In the genomic region with DNA sequence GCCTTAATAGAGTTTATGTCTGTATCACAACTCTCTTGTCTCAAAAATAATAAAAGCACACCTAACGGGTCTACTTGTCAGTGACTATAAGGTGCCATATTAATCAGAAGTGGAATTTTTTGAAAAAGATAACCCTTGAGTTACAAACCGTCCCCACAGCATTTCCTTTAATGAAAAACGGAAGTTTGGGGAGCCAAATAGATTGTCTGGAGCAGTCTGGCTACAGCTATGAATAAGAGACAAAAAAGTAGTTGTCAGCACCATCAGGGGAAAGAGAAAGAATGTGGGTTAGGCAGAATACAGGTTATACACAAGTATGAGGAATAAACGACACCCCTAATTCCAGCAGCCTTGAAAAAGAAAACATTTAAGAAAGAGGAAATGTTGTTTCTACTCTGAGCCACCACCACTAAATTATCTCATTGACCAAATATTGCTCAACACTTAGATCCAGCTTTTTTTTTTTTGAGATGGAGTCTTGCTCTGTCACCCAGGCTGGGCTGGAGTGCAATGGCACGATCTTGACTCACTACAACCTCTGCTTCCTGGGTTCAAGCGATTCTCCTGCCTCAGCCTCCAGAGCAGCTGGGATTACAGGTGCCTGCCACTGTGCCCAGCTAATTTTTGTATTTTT, we compare ENCODE assay signal across 14 cellular contexts. TPM values are rescaled to one million over a fixed set of nuclear protein-coding genes. Genes with fewer than 3 reads are reported as not detected.
DNase-seq lines count a peak whose midpoint lies in the region; ATAC-seq and TF ChIP-seq lines count a peak whose summit lies in the region.
"Had no signal": no experiment of that assay in that cellular context is flagged by ENCODE, and none has a peak within 500 bp of the region (broad histone marks: within the 10 kb centered on the region; RNA-seq: fewer than 3 reads in every experiment).

No MANE protein-coding gene starts in this region.

- TF ChIP-seq CTCF in AG09309 (IDR thresholded peaks at IDR 0.05; ENCODE audit: control insufficient read depth, insufficient read depth, low read depth, low read length, missing control alignments) (no peak), testis (IDR thresholded peaks at IDR 0.05) (no peak)

- DNase-seq in AG09309 (ENCODE audit: low read depth) (peak; percentile 8), Karpas-422 (no peak), amniotic epithelial cell (ENCODE audit: low read depth) (peak; percentile 57), kidney tubule cell (ENCODE audit: low spot score) (peak; percentile 39), NCI-H524 treated with DMSO at 0.1 percent for 48 hours (lab: John Stamatoyannopoulos, UW) (no peak), testis (no peak), NCI-H446 treated with DMSO at 0.1 percent for 48 hours (lab: John Stamatoyannopoulos, UW) (no peak)
- DNase-seq: activated T-cell treated with anti-CD3 and anti-CD28 coated beads for 4 hours, BE2C, NCI-H2029 had no signal

- H3K27ac ChIP-seq in Karpas-422 (ENCODE audit: low read length) (no peak overlapping the region), testis (no peak overlapping the region)
- H3K27ac ChIP-seq: suprapubic skin had no signal

- H3K9ac ChIP-seq in Karpas-422 (ENCODE audit: low read length): no peak overlapping the region

- ATAC-seq in HG02759 (IDR thresholded peaks at IDR 0.05; ENCODE audit: unreplicated experiment): no peak
- ATAC-seq: esophagus mucosa, Panc1 had no signal

- intact Hi-C loops in testis (cut with DNase I; ENCODE audit: low total_unique reads): no loop called here

- no peak overlapping the region for H3K4me3 ChIP-seq in AG09309 (ENCODE audit: control insufficient read depth, low read depth, low read length)
- no peak overlapping the region for H3K4me3 ChIP-seq in Karpas-422 (ENCODE audit: low read length)
- H3K4me3 ChIP-seq in testis: no peak overlapping the region
- H3K4me3 ChIP-seq: suprapubic skin had no signal

- no peak overlapping the region for H3K4me2 ChIP-seq in Karpas-422 (ENCODE audit: low read depth, low read length, poor library complexity, severe bottlenecking)

- H3K27me3 ChIP-seq in Karpas-422 (ENCODE audit: low read length) (no peaks in the 10 kb centered on the region), testis (no peaks in the 10 kb centered on the region)
- H3K27me3 ChIP-seq: BE2C, suprapubic skin had no signal

- no peaks in the 10 kb centered on the region for H3K9me3 ChIP-seq in Karpas-422 (ENCODE audit: low read length)
- H3K9me3 ChIP-seq in testis: no peaks in the 10 kb centered on the region
- H3K9me3 ChIP-seq: BE2C, suprapubic skin had no signal

- no peaks in the 10 kb centered on the region for H3K79me2 ChIP-seq in Karpas-422 (ENCODE audit: low read length)

- H3K9me2 ChIP-seq in Karpas-422 (replicated peaks; ENCODE audit: insufficient read depth, low read length): no peaks in the 10 kb centered on the region

- H3K4me1 ChIP-seq in Karpas-422 (ENCODE audit: low read length) (no peaks in the 10 kb centered on the region; the same call in 1 of the 2 replicates), testis (no peaks in the 10 kb centered on the region)
- H3K4me1 ChIP-seq: BE2C, suprapubic skin had no signal

- TF ChIP-seq POLR2A in testis (IDR thresholded peaks at IDR 0.05): no peak

- WGBS in testis, 2 donors: 70 to 74% methylated on average over 6 of the region's 6 CpGs

- H3K36me3 ChIP-seq in Karpas-422 (ENCODE audit: insufficient read depth, low read length) (no peaks in the 10 kb centered on the region), testis (ENCODE audit: low read depth, missing control alignments) (no peaks in the 10 kb centered on the region)
- H3K36me3 ChIP-seq: BE2C, suprapubic skin had no signal

- no peaks in the 10 kb centered on the region for H4K20me1 ChIP-seq in Karpas-422 (ENCODE audit: insufficient read depth, low read depth, low read length)

- H2AFZ ChIP-seq in Karpas-422 (ENCODE audit: low read length): peak overlapping the region; percentile 75; the same call in 1 of the 2 replicates

RNA-seq across cellular contexts. Expression of a gene that starts 29.4 kb away (rescaled TPM):
- 53.9 and 89.8 TPM in 2 replicates for total RNA-seq in Karpas-422 (2014; rRNA removed; shearing (Covaris generic); ENCODE audit: low replicate concordance)
- total RNA-seq in testis: 10 to 100 TPM; 50.3 to 50.9 TPM
- polyA plus RNA-seq in testis (ENCODE audit: insufficient read depth, low read depth, low replicate concordance): 20.2 TPM

Comparison
In these comparisons a context has a peak if more than half of its experiments do, and no peak if none do; other contexts are left out.
1. DNase-seq: peak in AG09309 (single experiment), amniotic epithelial cell (single experiment) and kidney tubule cell (single experiment); none in Karpas-422 (single experiment), NCI-H524 treated with DMSO at 0.1 percent for 48 hours (single experiment), testis (single experiment) and NCI-H446 treated with DMSO at 0.1 percent for 48 hours (single experiment).